In genomic region chr17:61670691-61671090, GRCh38 we compare ENCODE assay signal across 7 cellular contexts.
"Had no signal": no experiment of that assay in that cellular context is flagged by ENCODE, and none has a peak within 500 bp of the region (broad histone marks: within the 10 kb centered on the region; RNA-seq: fewer than 3 reads in every experiment).

No MANE protein-coding gene starts in this region.

- DNase-seq: GDM1, GF-D8 had no signal

- FAIRE-seq: G401.6, GM12891, GM12892, GM18507, GM19239 had no signal
